1 cellular context compared by ENCODE assay signal in genomic region chr16:67968440-67969285, GRCh38.
A peak's percentile ranks its signal among the peaks of the same experiment; 100 is the strongest.
TF ChIP-seq lines count a peak whose summit lies in the region.

SLC12A4 (minus strand) TSS chr16:67968637; CDS start chr16:67968553, 84 bp downstream.

TF ChIP-seq in GM12878, 131 proteins besides CTCF, POLR2A, EP300 and RAD21 (continued from another document):
- peak; percentile 42; the same call in 1 of the 2 replicates for TF ChIP-seq NR2F1 (conservative IDR thresholded peaks at IDR 0.05)
- TF ChIP-seq KLF5 (IDR thresholded peaks at IDR 0.05; ENCODE audit: partially characterized antibody), result peak; percentile 28
- TF ChIP-seq KDM1A (IDR thresholded peaks at IDR 0.05; ENCODE audit: borderline replicate concordance), result no peak
- no peak for TF ChIP-seq ZBTB11 (CRISPR knock-in tag; IDR thresholded peaks at IDR 0.05)
- TF ChIP-seq RELA (IDR thresholded peaks at IDR 0.05; ENCODE audit: borderline replicate concordance, partially characterized antibody), result no peak
- TF ChIP-seq IRF5 (IDR thresholded peaks at IDR 0.05; ENCODE audit: borderline replicate concordance), result no peak
- TF ChIP-seq JUNB (IDR thresholded peaks at IDR 0.05), result no peak
- TF ChIP-seq HDAC6 (IDR thresholded peaks at IDR 0.05; ENCODE audit: unreplicated experiment), result no peak
- TF ChIP-seq CREB1 (IDR thresholded peaks at IDR 0.05; ENCODE audit: low read depth), result 0 out of 2 replicates have a peak, but pooled peaks have one; percentile 5
- peak in 1 of 2 experiments; percentile 90; a peak in 2 of 3 replicates for TF ChIP-seq EGR1 (IDR thresholded peaks at IDR 0.05; ENCODE audit: borderline replicate concordance in 1 of 2, low read depth in 2 of 2, low read length in 2 of 2)
- peak; percentile 73; the same call in 1 of the 2 replicates for TF ChIP-seq RCOR1 (conservative IDR thresholded peaks at IDR 0.05; ENCODE audit: low read depth, low read length)
- no peak for TF ChIP-seq GABPA (IDR thresholded peaks at IDR 0.05; ENCODE audit: low read depth)
- peak; percentile 76 for TF ChIP-seq IKZF1 (conservative IDR thresholded peaks at IDR 0.05)
- peak; percentile 66; the same call in 1 of the 2 replicates for TF ChIP-seq TAF1 (IDR thresholded peaks at IDR 0.05; ENCODE audit: borderline replicate concordance, low read depth, low read length)
- peak; percentile 49 for TF ChIP-seq SP1 (IDR thresholded peaks at IDR 0.05; ENCODE audit: low read depth, low read length)
- no peak for TF ChIP-seq REST (IDR thresholded peaks at IDR 0.05; ENCODE audit: low read depth, low read length)
- no peak for TF ChIP-seq SRF (IDR thresholded peaks at IDR 0.05; ENCODE audit: low read depth in 2 of 2, low read length in 2 of 2)
- peak; percentile 86 for TF ChIP-seq E2F8 (IDR thresholded peaks at IDR 0.05; ENCODE audit: low read depth, partially characterized antibody)
- no peak for TF ChIP-seq FOS (IDR thresholded peaks at IDR 0.05; ENCODE audit: borderline replicate concordance, extremely low read depth, insufficient read length)
- TF ChIP-seq NKRF (conservative IDR thresholded peaks at IDR 0.05), result 0 out of 2 replicates have a peak, but pooled peaks have one; percentile 74
- no peak for TF ChIP-seq MXI1 (IDR thresholded peaks at IDR 0.05; ENCODE audit: low read depth, low read length)
- no peak for TF ChIP-seq STAT1 (conservative IDR thresholded peaks at IDR 0.05)
- TF ChIP-seq NR2C1 (IDR thresholded peaks at IDR 0.05), result no peak
- TF ChIP-seq CEBPZ (IDR thresholded peaks at IDR 0.05; ENCODE audit: low read depth, low read length), result no peak
TF ChIP-seq in GM12878: peak in this region for 30.
